ENCODE assay signal across 15 cellular contexts in genomic region chr18:59742325-59743111, GRCh38. TPM values are rescaled to one million over a fixed set of nuclear protein-coding genes. Genes with fewer than 3 reads are reported as not detected.
DNase-seq lines count a peak whose midpoint lies in the region; ATAC-seq and TF ChIP-seq lines count a peak whose summit lies in the region.
"Had no signal": no experiment of that assay in that cellular context is flagged by ENCODE, and none has a peak within 500 bp of the region (broad histone marks: within the 10 kb centered on the region; RNA-seq: fewer than 3 reads in every experiment).

No MANE protein-coding gene starts in this region.

- H3K4me3 ChIP-seq in fibroblast of pulmonary artery (replicated peaks; ENCODE audit: low read depth, low read length) = no peak overlapping the region
- H3K4me3 ChIP-seq in skeletal muscle satellite cell (ENCODE audit: low read length) = no peak overlapping the region

- peak overlapping the region; percentile 71 for H3K9ac ChIP-seq in skeletal muscle satellite cell (ENCODE audit: low read depth, low read length)

- ATAC-seq in HG03432 (IDR thresholded peaks at IDR 0.05; ENCODE audit: unreplicated experiment) = no peak
- ATAC-seq: activated CD8-positive, alpha-beta T cell treated with anti-CD3 and anti-CD28 coated beads for 36 hours; sciatic nerve; stimulated activated naive CD8-positive, alpha-beta T cell treated with anti-CD3 and anti-CD28 coated beads, Interleukin-15, amount 100 ng/mL, for 72 hours had no signal

- no peak for TF ChIP-seq CTCF in fibroblast of pulmonary artery (IDR thresholded peaks at IDR 0.05; ENCODE audit: low read length, missing control alignments)

- DNase-seq in ELR (ENCODE audit: low read depth) (peak; percentile 61), NCI-H510A (lab: John Stamatoyannopoulos, UW) (peak; percentile 77), fibroblast of pulmonary artery (ENCODE audit: low read depth) (peak; percentile 37), C1 segment of cervical spinal cord (lab: John Stamatoyannopoulos, UW) (no peak), GM19240 (ENCODE audit: insufficient read length, low spot score) (no peak), NCI-H1694 treated with DMSO at 0.1 percent for 48 hours (lab: John Stamatoyannopoulos, UW) (no peak)
- DNase-seq: activated CD8-positive, alpha-beta T cell treated with anti-CD3 and anti-CD28 coated beads for 36 hours; activated effector memory CD4-positive, alpha-beta T cell treated with anti-CD3 and anti-CD28 coated beads, Interleukin-2, amount 50 U/mL, for 16 hours; NCI-H1930; nephron progenitor cell; NK-92 treated with Interleukin-12 subunit alpha and Interleukin-12 subunit beta, amount 100 ng/mL, for 24 hours; stimulated activated naive CD8-positive, alpha-beta T cell treated with anti-CD3 and anti-CD28 coated beads, Interleukin-15, amount 100 ng/mL, for 72 hours had no signal

- no peaks in the 10 kb centered on the region for H3K27me3 ChIP-seq in skeletal muscle satellite cell (ENCODE audit: control insufficient read depth, insufficient read depth, low read length)

- peaks cover 5% of the 10 kb centered on the region for H3K9me3 ChIP-seq in skeletal muscle satellite cell (replicated peaks; ENCODE audit: low read length)

- no peak overlapping the region for H3K4me2 ChIP-seq in skeletal muscle satellite cell (ENCODE audit: low read length)

- H3K36me3 ChIP-seq in skeletal muscle satellite cell (ENCODE audit: insufficient read depth, low read length) = no peaks in the 10 kb centered on the region

- peaks cover 35% of the 10 kb centered on the region for H3K4me1 ChIP-seq in skeletal muscle satellite cell (ENCODE audit: control insufficient read depth, insufficient read depth, low read length)

RNA-seq across cellular contexts. Expression of gene CCBE1, which starts 45.3 kb away (rescaled TPM):
- total RNA-seq in skeletal muscle satellite cell (2012; rRNA removed) = 56.1 and 56.5 TPM in 2 replicates
- total RNA-seq: activated CD8-positive, alpha-beta T cell treated with anti-CD3 and anti-CD28 coated beads for 36 hours had no signal

Comparison
In these comparisons a context has a peak if more than half of its experiments do, and no peak if none do; other contexts are left out.
1. DNase-seq: peak in ELR (single experiment), NCI-H510A (single experiment) and fibroblast of pulmonary artery (single experiment); none in C1 segment of cervical spinal cord (0 of 14), GM19240 (single experiment) and NCI-H1694 treated with DMSO at 0.1 percent for 48 hours (single experiment).